In genomic region chr1:150560011-150560438, GRCh38 we compare ENCODE assay signal across 1 cellular context.
A peak's percentile ranks its signal among the peaks of the same experiment; 100 is the strongest.
TF ChIP-seq lines count a peak whose summit lies in the region.

No MANE protein-coding gene starts in this region.

TF ChIP-seq in SK-N-SH, 30 proteins besides CTCF, POLR2A, EP300 and RAD21:
- peak; percentile 60 for TF ChIP-seq SMC3 (IDR thresholded peaks at IDR 0.05; ENCODE audit: low read depth, low read length)
- no peak; the same call in 1 of the 2 replicates for TF ChIP-seq POLR2AphosphoS5 (IDR thresholded peaks at IDR 0.05; ENCODE audit: low read depth, low read length)
